ENCODE assay signal across 8 cellular contexts in the genomic region with DNA sequence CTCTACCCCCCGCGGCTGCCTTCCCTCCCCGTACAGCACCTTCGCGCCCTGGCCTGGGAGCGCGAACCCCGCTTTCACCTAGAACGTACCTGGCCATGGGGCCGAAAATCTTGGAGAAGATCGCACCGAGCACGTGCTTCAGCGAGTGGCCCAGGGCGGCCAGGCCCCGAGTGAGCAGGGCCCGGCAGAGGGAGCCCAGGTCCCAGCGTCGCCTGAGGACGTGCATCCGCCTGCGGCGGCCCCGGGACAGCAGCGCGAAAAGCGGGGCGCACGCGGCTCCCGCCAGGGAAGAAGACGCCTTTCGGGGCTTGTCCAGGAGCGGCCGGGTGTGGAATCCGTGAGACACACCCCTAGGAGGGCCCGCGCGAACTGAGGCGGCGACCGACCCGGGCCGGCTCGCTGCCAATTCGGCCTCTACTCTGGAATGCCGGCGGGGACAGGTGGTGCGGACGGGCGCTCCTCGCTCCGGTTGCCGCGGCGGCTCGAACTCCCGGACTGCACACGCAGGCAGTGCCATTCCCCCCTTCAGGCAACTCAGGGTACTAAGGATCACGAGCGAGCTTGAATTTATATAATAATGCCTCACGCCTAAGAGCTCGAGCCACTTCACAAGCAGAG. TPM values are rescaled to one million over a fixed set of nuclear protein-coding genes. Genes with fewer than 3 reads are reported as not detected.
DNase-seq lines count a peak whose midpoint lies in the region; ATAC-seq and TF ChIP-seq lines count a peak whose summit lies in the region.

A gene (minus strand): TSS at position 544 of the 618 bp plus-strand sequence.

- peak; percentile 57 to 70 for ATAC-seq in activated T-cell treated with anti-CD3 and anti-CD28 coated beads, Interleukin-2, amount 50 U/mL, for 72 hours (replicated peaks in 1 of 2)
- no peak for ATAC-seq in stimulated activated naive B cell treated with anti-CD40 and anti-IgM and Interleukin-4, amounts not matched to agents 10 μg/mL and 1 μg/mL and 100 μg/mL, for 72 hours (replicated peaks)
- ATAC-seq in GM19452 (IDR thresholded peaks at IDR 0.05; ENCODE audit: unreplicated experiment): no peak

- peak within 1 kb of the TSS; percentile 48; the same call in 1 of the 2 replicates for H3K9ac ChIP-seq in iPS-20b (ENCODE audit: low read depth, low read length)

- 12% methylated on average over 4 of the region's 63 CpGs; no CpG with 5 or more reads in 1 of the 2 donors for WGBS in thyroid gland, 2 donors

- H3K27ac ChIP-seq in iPS-20b (ENCODE audit: low read length) (no peak within 1 kb of the TSS), thyroid gland (no peak within 1 kb of the TSS)

- intact Hi-C loops in thyroid gland (cut with DNase I): no loop called here

- peak within 1 kb of the TSS; percentile 64 to 81 for H3K4me3 Mint-ChIP-seq in activated T-cell treated with anti-CD3 and anti-CD28 coated beads, Interleukin-2, amount 50 U/mL, for 72 hours
- H3K4me3 Mint-ChIP-seq in stimulated activated naive B cell treated with anti-CD40 and anti-IgM and Interleukin-4, amounts not matched to agents 10 μg/mL and 1 μg/mL and 100 μg/mL, for 72 hours: peak within 1 kb of the TSS; percentile 54 to 63

- no peak for TF ChIP-seq CTCF in thyroid gland (IDR thresholded peaks at IDR 0.05)

- H3K27me3 Mint-ChIP-seq in activated T-cell treated with anti-CD3 and anti-CD28 coated beads, Interleukin-2, amount 50 U/mL, for 72 hours (ENCODE audit: low read depth): peaks cover 69% of the 10 kb centered on the region
- H3K27me3 Mint-ChIP-seq in stimulated activated naive B cell treated with anti-CD40 and anti-IgM and Interleukin-4, amounts not matched to agents 10 μg/mL and 1 μg/mL and 100 μg/mL, for 72 hours: peaks cover 37 to 42% of the 10 kb centered on the region in 2 donors

- H3K27me3 ChIP-seq in iPS-20b (ENCODE audit: insufficient read depth, low read length): peaks cover 73% of the 10 kb centered on the region
- H3K27me3 ChIP-seq in thyroid gland: peaks cover 9% of the 10 kb centered on the region

- no peaks in the 10 kb centered on the region for H3K9me3 ChIP-seq in iPS-20b (ENCODE audit: insufficient read depth, low read depth, low read length)
- no peaks in the 10 kb centered on the region for H3K9me3 ChIP-seq in thyroid gland

- no peak for TF ChIP-seq POLR2A in thyroid gland (IDR thresholded peaks at IDR 0.05)

- no peak within 1 kb of the TSS for H3K27ac Mint-ChIP-seq in activated T-cell treated with anti-CD3 and anti-CD28 coated beads, Interleukin-2, amount 50 U/mL, for 72 hours
- peak within 1 kb of the TSS; percentile 74 for H3K27ac Mint-ChIP-seq in stimulated activated naive B cell treated with anti-CD40 and anti-IgM and Interleukin-4, amounts not matched to agents 10 μg/mL and 1 μg/mL and 100 μg/mL, for 72 hours

- H3K4me3 ChIP-seq in iPS-20b (ENCODE audit: low read length) (peak within 1 kb of the TSS; percentile 56; the same call in 1 of the 2 replicates), thyroid gland (replicated peaks in 1 of 3) (peak within 1 kb of the TSS in 1 of 3 donors; percentile 14)

- no peaks in the 10 kb centered on the region for H3K9me3 Mint-ChIP-seq in activated T-cell treated with anti-CD3 and anti-CD28 coated beads, Interleukin-2, amount 50 U/mL, for 72 hours
- peaks cover 0 to 2% of the 10 kb centered on the region in 2 donors for H3K9me3 Mint-ChIP-seq in stimulated activated naive B cell treated with anti-CD40 and anti-IgM and Interleukin-4, amounts not matched to agents 10 μg/mL and 1 μg/mL and 100 μg/mL, for 72 hours

- peaks cover 0 to 2% of the 10 kb centered on the region in 2 donors for H3K36me3 Mint-ChIP-seq in activated T-cell treated with anti-CD3 and anti-CD28 coated beads, Interleukin-2, amount 50 U/mL, for 72 hours (ENCODE audit: insufficient read depth in 2 of 2)
- H3K36me3 Mint-ChIP-seq in stimulated activated naive B cell treated with anti-CD40 and anti-IgM and Interleukin-4, amounts not matched to agents 10 μg/mL and 1 μg/mL and 100 μg/mL, for 72 hours: no peaks in the 10 kb centered on the region

- no peaks in the 10 kb centered on the region for H3K36me3 ChIP-seq in iPS-20b (ENCODE audit: insufficient read depth, low read depth, low read length)
- no peaks in the 10 kb centered on the region for H3K36me3 ChIP-seq in thyroid gland

- H3K4me1 Mint-ChIP-seq in activated T-cell treated with anti-CD3 and anti-CD28 coated beads, Interleukin-2, amount 50 U/mL, for 72 hours (ENCODE audit: low read depth): no peaks in the 10 kb centered on the region
- peaks cover 5 to 17% of the 10 kb centered on the region in 2 donors for H3K4me1 Mint-ChIP-seq in stimulated activated naive B cell treated with anti-CD40 and anti-IgM and Interleukin-4, amounts not matched to agents 10 μg/mL and 1 μg/mL and 100 μg/mL, for 72 hours

- H3K4me1 ChIP-seq in iPS-20b (ENCODE audit: insufficient read depth, low read length): no peaks in the 10 kb centered on the region; the same call in 1 of the 2 replicates
- H3K4me1 ChIP-seq in thyroid gland: peaks cover 0 to 18% of the 10 kb centered on the region in 2 donors

- DNase-seq in NCI-H2227 (lab: John Stamatoyannopoulos, UW; ENCODE audit: unreplicated experiment) (peak; percentile 8), NCI-H2227 treated with DMSO at 0.1 percent for 48 hours (lab: John Stamatoyannopoulos, UW) (no peak), thyroid gland (no peak), NCI-H1417 treated with DMSO at 0.1 percent for 48 hours (lab: John Stamatoyannopoulos, UW) (no peak)
- peak in 1 of 2 donors; percentile 15 for DNase-seq in activated T-cell treated with anti-CD3 and anti-CD28 coated beads, Interleukin-2, amount 50 U/mL, for 72 hours
- no peak for DNase-seq in stimulated activated naive B cell treated with anti-CD40 and anti-IgM and Interleukin-4, amounts not matched to agents 10 μg/mL and 1 μg/mL and 100 μg/mL, for 72 hours

RNA-seq across cellular contexts. Expression of the gene that starts here (rescaled TPM):
- under 1 TPM; 0.12 to 0.19 TPM for total RNA-seq in activated T-cell treated with anti-CD3 and anti-CD28 coated beads, Interleukin-2, amount 50 U/mL, for 72 hours
- under 1 TPM in 3 of 4 donors, not detected in 1; 0.11 to 0.78 (median 0.38) TPM for total RNA-seq in thyroid gland

Comparison
In these comparisons a context has a peak if more than half of its experiments do, and no peak if none do; other contexts are left out.
1. Peak in ATAC-seq in activated T-cell treated with anti-CD3 and anti-CD28 coated beads, Interleukin-2, amount 50 U/mL, for 72 hours; RNA of the gene not detected or under 1 TPM.